ENCODE assay signal across 21 cellular contexts in the genomic region with DNA sequence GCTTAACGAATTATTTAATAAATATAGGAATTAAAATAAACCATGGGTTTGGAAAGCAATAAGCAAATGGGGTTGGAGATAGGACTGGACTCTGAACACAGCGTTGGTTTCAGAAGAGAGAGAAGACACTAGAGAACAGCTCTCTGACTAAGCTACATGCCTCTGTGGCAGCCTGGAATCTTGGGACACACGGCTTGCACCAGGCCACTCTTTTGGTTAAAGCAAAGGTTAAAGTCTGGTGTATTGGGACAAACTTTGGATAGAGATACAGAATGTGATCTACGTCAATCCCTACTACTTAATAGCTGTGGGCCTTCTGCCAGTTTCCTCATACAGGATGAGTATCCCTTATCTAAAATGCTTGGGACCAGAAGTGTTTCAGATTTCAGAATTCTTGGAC. TPM values are rescaled to one million over a fixed set of nuclear protein-coding genes. Genes with fewer than 3 reads are reported as not detected.
DNase-seq lines count a peak whose midpoint lies in the region; ATAC-seq and TF ChIP-seq lines count a peak whose summit lies in the region.
"Had no signal": no experiment of that assay in that cellular context is flagged by ENCODE, and none has a peak within 500 bp of the region (broad histone marks: within the 10 kb centered on the region; RNA-seq: fewer than 3 reads in every experiment).

No MANE protein-coding gene starts in this region.

- H3K79me1 ChIP-seq in IMR-90 (ENCODE audit: low read depth in 1 of 2, low read length in 2 of 2): peaks cover 26 to 46% of the 10 kb centered on the region in 2 experiments

- 0 out of 2 replicates have a peak overlapping the region, but pooled peaks have one; percentile 35 for H3K23ac ChIP-seq in IMR-90 (ENCODE audit: low read depth, low read length)

- CTCF ChIA-PET in IMR-90 (lab: Yijun Ruan, JAX): interaction anchor here (1.0 kb wide), 1 partner anchor 10 kb away, joined by 4 read pairs; no protein-coding TSS in a partner anchor

- H3K36me3 ChIP-seq in IMR-90 (ENCODE audit: control insufficient read depth, insufficient read depth, low read length) (peaks cover 12% of the 10 kb centered on the region), mucosa of descending colon (ENCODE audit: low read depth) (no peaks in the 10 kb centered on the region)
- H3K36me3 ChIP-seq: HAP-1 had no signal

- no peak overlapping the region for H3K56ac ChIP-seq in IMR-90 (ENCODE audit: extremely low read depth, insufficient read depth, low read length)

- no peak for TF ChIP-seq CTCF in IMR-90 (conservative IDR thresholded peaks at IDR 0.05; ENCODE audit: low read depth, low read length)
- TF ChIP-seq CTCF in fibroblast of pulmonary artery (IDR thresholded peaks at IDR 0.05; ENCODE audit: low read length, missing control alignments): no peak
- no peak for TF ChIP-seq CTCF in mucosa of descending colon (IDR thresholded peaks at IDR 0.05)

- H4K20me1 ChIP-seq in IMR-90 (ENCODE audit: insufficient read depth, low read length): peaks cover 27% of the 10 kb centered on the region; the same call in 1 of the 2 replicates

- H2AFZ ChIP-seq in IMR-90 (replicated peaks; ENCODE audit: low read length, poor library complexity): no peak overlapping the region
- H2AFZ ChIP-seq: GM23338 had no signal

- H3K9ac ChIP-seq in IMR-90 (ENCODE audit: low read depth, low read length): no peak overlapping the region

- ATAC-seq in IMR-90 (ENCODE audit: low read depth) (peak; percentile 93), right cardiac atrium (peak; percentile 74 to 81), mucosa of descending colon (peak; percentile 99), HG02678 (IDR thresholded peaks at IDR 0.05; ENCODE audit: unreplicated experiment) (no peak)
- ATAC-seq: GM23338 had no signal

- H3K18ac ChIP-seq in IMR-90 (ENCODE audit: low read depth, low read length): no peak overlapping the region

- H2AK9ac ChIP-seq in IMR-90 (replicated peaks; ENCODE audit: low read depth, low read length, poor library complexity): no peak overlapping the region

- H3K9me1 ChIP-seq in IMR-90 (ENCODE audit: insufficient read depth, low read length): peaks cover 9% of the 10 kb centered on the region

- intact Hi-C loops in IMR-90 (cut with micrococcal nuclease) (no loop called here), right cardiac atrium (cut with DNase I) (no loop called here), mucosa of descending colon (cut with DNase I, micrococcal nuclease) (no loop called here)

- H2BK15ac ChIP-seq in IMR-90 (ENCODE audit: low read depth, low read length): no peak overlapping the region

- H4K5ac ChIP-seq in IMR-90 (ENCODE audit: low read depth, low read length): no peak overlapping the region

- H3K27ac ChIP-seq in IMR-90 (ENCODE audit: insufficient read depth, low read length): peak overlapping the region; percentile 84; the same call in 1 of the 2 replicates
- H3K27ac ChIP-seq in right cardiac atrium (ENCODE audit: low read length): no peak overlapping the region
- H3K27ac ChIP-seq: C4-2B, SK-N-MC had no signal

- H3K4me1 ChIP-seq in IMR-90 (ENCODE audit: control insufficient read depth, insufficient read depth, low read length) (peaks cover 10% of the 10 kb centered on the region), right cardiac atrium (ENCODE audit: control insufficient read depth, insufficient read depth, low read length) (peaks cover 5% of the 10 kb centered on the region), mucosa of descending colon (ENCODE audit: low read depth) (peaks cover 12% of the 10 kb centered on the region)
- H3K4me1 ChIP-seq: HAP-1 had no signal

- no peaks in the 10 kb centered on the region for H3K9me3 ChIP-seq in IMR-90 (ENCODE audit: control insufficient read depth, insufficient read depth, low read length)
- no peaks in the 10 kb centered on the region for H3K9me3 ChIP-seq in right cardiac atrium (ENCODE audit: control insufficient read depth, low read length)
- no peaks in the 10 kb centered on the region for H3K9me3 ChIP-seq in mucosa of descending colon
- H3K9me3 ChIP-seq: HAP-1 had no signal

- H3K4ac ChIP-seq in IMR-90 (ENCODE audit: low read depth, low read length): no peak overlapping the region

- no TSS peak for BruUV-seq in IMR-90 (replicated peaks; lab: Mats Ljungman, UMichigan)

- WGBS in IMR-90 (ENCODE audit: extremely low coverage in 2 of 2, insufficient read length in 1 of 2), 2 experiments: no CpG with 5 or more reads among the region's 4 CpGs
- WGBS in right cardiac atrium: 46% methylated on average over 4 of the region's 4 CpGs

- no peak overlapping the region for H2BK20ac ChIP-seq in IMR-90 (ENCODE audit: low read depth, low read length)

- no peak overlapping the region for H3K14ac ChIP-seq in IMR-90 (replicated peaks; ENCODE audit: low read depth, low read length)

- H2BK5ac ChIP-seq in IMR-90 (ENCODE audit: low read depth, low read length, poor library complexity, severe bottlenecking): no peak overlapping the region

- H2AK5ac ChIP-seq in IMR-90 (ENCODE audit: low read depth, low read length): no peak overlapping the region

- no peak for TF ChIP-seq RAD21 in IMR-90 (IDR thresholded peaks at IDR 0.05; ENCODE audit: low read length)

- H4K8ac ChIP-seq in IMR-90 (ENCODE audit: low read depth in 2 of 2, low read length in 2 of 2): no peak overlapping the region

- no peak overlapping the region for H4K91ac ChIP-seq in IMR-90 (ENCODE audit: insufficient read depth, low read depth, low read length)

- no peak overlapping the region for H2BK120ac ChIP-seq in IMR-90 (ENCODE audit: low read depth, low read length)

- dilution Hi-C loops in IMR-90 (cut with HindIII; ENCODE audit: low sequenced_read_pairs, unreplicated experiment): no loop called here

- H3K4me3 ChIP-seq in IMR-90 (ENCODE audit: insufficient read depth, low read depth, low read length): no peak overlapping the region
- H3K4me3 ChIP-seq in fibroblast of pulmonary artery (replicated peaks; ENCODE audit: low read depth, low read length): no peak overlapping the region
- no peak overlapping the region for H3K4me3 ChIP-seq in right cardiac atrium (ENCODE audit: low read length)
- no peak overlapping the region for H3K4me3 ChIP-seq in mucosa of descending colon
- H3K4me3 ChIP-seq: GM23338, HAP-1, SK-N-MC had no signal

- POLR2A ChIA-PET in IMR-90 (lab: Charles Lee; ENCODE audit: unreplicated experiment): no interaction called here

- no peak for TF ChIP-seq POLR2A in IMR-90 (IDR thresholded peaks at IDR 0.05; ENCODE audit: low read depth, low read length)

- H3K27me3 ChIP-seq in IMR-90 (ENCODE audit: control insufficient read depth, insufficient read depth, low read length) (no peaks in the 10 kb centered on the region), right cardiac atrium (ENCODE audit: control insufficient read depth, insufficient read depth) (no peaks in the 10 kb centered on the region)

- peak; percentile 56 for DNase-seq in IMR-90
- DNase-seq in fibroblast of pulmonary artery (ENCODE audit: low read depth): peak; percentile 28
- peak in 1 of 3 donors; percentile 23 for DNase-seq in right cardiac atrium
- peak in 2 of 3 donors; percentile 38 to 93 for DNase-seq in mucosa of descending colon
- DNase-seq in globus pallidus (ENCODE audit: low spot score): no peak
- no peak for DNase-seq in middle frontal gyrus (ENCODE audit: extremely low spot score, low spot score)
- DNase-seq: Calu3; CD8-positive, alpha-beta memory T cell; DMS153; Kasumi-1; NCI-H1694 treated with DMSO at 0.1 percent for 48 hours; NCI-H2081 treated with DMSO at 0.1 percent for 48 hours; NCI-H2171 treated with DMSO at 0.1 percent for 48 hours; NCI-H524 treated with DMSO at 0.1 percent for 48 hours; OCI-M1; SHP77 had no signal

- in situ Hi-C loops in IMR-90 (cut with MboI; ENCODE audit: low sequenced_read_pairs): no loop called here

- H3K4me2 ChIP-seq in IMR-90 (ENCODE audit: low read depth, low read length): no peak overlapping the region
- H3K4me2 ChIP-seq: GM23338 had no signal

TF ChIP-seq in IMR-90, 13 proteins besides CTCF, POLR2A, EP300 and RAD21:
- TF ChIP-seq NFE2L2 (IDR thresholded peaks at IDR 0.05; ENCODE audit: low read depth, low read length): no peak
- TF ChIP-seq CEBPB (IDR thresholded peaks at IDR 0.05; ENCODE audit: low read depth, low read length): no peak
- TF ChIP-seq, protein P1, sequence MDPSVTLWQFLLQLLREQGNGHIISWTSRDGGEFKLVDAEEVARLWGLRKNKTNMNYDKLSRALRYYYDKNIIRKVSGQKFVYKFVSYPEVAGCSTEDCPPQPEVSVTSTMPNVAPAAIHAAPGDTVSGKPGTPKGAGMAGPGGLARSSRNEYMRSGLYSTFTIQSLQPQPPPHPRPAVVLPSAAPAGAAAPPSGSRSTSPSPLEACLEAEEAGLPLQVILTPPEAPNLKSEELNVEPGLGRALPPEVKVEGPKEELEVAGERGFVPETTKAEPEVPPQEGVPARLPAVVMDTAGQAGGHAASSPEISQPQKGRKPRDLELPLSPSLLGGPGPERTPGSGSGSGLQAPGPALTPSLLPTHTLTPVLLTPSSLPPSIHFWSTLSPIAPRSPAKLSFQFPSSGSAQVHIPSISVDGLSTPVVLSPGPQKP (IDR thresholded peaks at IDR 0.05; ENCODE audit: borderline replicate concordance, low read depth, low read length): no peak
- no peak for TF ChIP-seq FOS (IDR thresholded peaks at IDR 0.05; ENCODE audit: low read depth, low read length)
- no peak for TF ChIP-seq MAZ (IDR thresholded peaks at IDR 0.05; ENCODE audit: borderline replicate concordance, low read depth, low read length)
- no peak for TF ChIP-seq SMC3 (IDR thresholded peaks at IDR 0.05; ENCODE audit: low read depth, low read length)
- TF ChIP-seq RCOR1 (IDR thresholded peaks at IDR 0.05; ENCODE audit: insufficient replicate concordance, low read length): no peak
- no peak for TF ChIP-seq CHD1 (IDR thresholded peaks at IDR 0.05; ENCODE audit: low read depth, low read length)
- TF ChIP-seq, protein P2, sequence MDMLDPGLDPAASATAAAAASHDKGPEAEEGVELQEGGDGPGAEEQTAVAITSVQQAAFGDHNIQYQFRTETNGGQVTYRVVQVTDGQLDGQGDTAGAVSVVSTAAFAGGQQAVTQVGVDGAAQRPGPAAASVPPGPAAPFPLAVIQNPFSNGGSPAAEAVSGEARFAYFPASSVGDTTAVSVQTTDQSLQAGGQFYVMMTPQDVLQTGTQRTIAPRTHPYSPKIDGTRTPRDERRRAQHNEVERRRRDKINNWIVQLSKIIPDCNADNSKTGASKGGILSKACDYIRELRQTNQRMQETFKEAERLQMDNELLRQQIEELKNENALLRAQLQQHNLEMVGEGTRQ (IDR thresholded peaks at IDR 0.05; ENCODE audit: low read depth, low read length): no peak
- TF ChIP-seq RFX5 (IDR thresholded peaks at IDR 0.05; ENCODE audit: low read depth, low read length): no peak
TF ChIP-seq in IMR-90: peak in this region for 0.

RNA-seq across cellular contexts. Expression of a gene that starts 49.7 kb away (rescaled TPM):
- total RNA-seq in IMR-90 (2012; rRNA removed): 11.7 and 17.7 TPM in 2 replicates
- 10.6 and 11.1 TPM in 2 replicates for polyA plus RNA-seq in IMR-90 (2012; rRNA removed)
- polyA plus RNA-seq in IMR-90 (2012; cell fraction: cytosol; rRNA removed): 3.3 and 4.7 TPM in 2 replicates
- 7.1 and 15.5 TPM in 2 replicates for polyA plus RNA-seq in IMR-90 (2012; cell fraction: nucleus; rRNA removed; ENCODE audit: low replicate concordance)
- 1 to 10 TPM; 5.2 to 7.3 (median 6.2) TPM for total RNA-seq in right cardiac atrium
- 5.3 TPM for polyA plus RNA-seq in right cardiac atrium
- total RNA-seq in mucosa of descending colon: 10 to 100 TPM; 20.8 to 22.2 (median 21.3) TPM

Comparison
In these comparisons a context has a peak if more than half of its experiments do, and no peak if none do; other contexts are left out.
1. DNase-seq: peak in IMR-90 (single experiment), fibroblast of pulmonary artery (single experiment) and mucosa of descending colon (2 of 3); none in globus pallidus (single experiment) and middle frontal gyrus (single experiment).